In genomic region chr4:52614241-52614640, GRCh38 we compare ENCODE assay signal across 7 cellular contexts.
"Had no signal": no experiment of that assay in that cellular context is flagged by ENCODE, and none has a peak within 500 bp of the region (broad histone marks: within the 10 kb centered on the region; RNA-seq: fewer than 3 reads in every experiment).

No MANE protein-coding gene starts in this region.

- FAIRE-seq: HTR-8/SVneo, K562 had no signal

- H3K27ac Mint-ChIP-seq: IgD-negative memory B cell had no signal

- DNase-seq: IMR-90, KBM-7, KG1 had no signal

- H3K4me3 Mint-ChIP-seq: IgD-negative memory B cell had no signal

- ATAC-seq: K562 had no signal

- H3K27me3 Mint-ChIP-seq: IgD-negative memory B cell had no signal

- H3K27ac ChIP-seq: HL-60 had no signal

- H3K4me3 ChIP-seq: K562 had no signal
